In the genomic region with DNA sequence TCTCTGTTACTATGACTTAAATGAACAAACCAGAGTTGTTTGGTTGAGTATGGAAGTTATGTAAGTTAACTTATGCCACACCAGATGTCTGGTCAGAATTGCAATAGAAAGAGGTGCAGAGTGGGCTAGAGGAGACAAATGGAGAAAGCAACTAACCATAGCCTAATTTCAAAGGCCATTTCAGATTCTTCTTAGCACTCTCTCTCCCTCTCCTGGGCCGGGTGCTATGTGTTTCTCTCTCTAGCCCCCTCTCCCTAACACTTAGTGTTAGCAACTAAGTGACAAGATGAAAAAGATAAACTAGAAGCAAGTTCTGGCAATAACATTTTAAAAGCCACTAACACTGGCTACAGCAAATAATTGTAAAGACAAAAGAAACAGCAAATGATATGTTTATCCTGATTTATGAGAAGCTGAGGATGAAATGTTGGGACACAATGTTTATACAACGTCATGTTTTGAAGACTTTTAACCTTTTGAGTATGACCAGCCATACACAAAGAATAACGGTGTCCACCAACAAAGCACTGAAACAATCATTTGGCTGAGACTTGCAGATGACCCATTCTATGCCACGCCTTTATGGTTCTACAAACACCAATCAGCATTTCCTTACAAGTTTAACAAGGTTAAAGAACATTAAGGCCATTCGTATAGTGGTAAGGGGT, we compare ENCODE assay signal across 24 cellular contexts. TPM values are rescaled to one million over a fixed set of nuclear protein-coding genes. Genes with fewer than 3 reads are reported as not detected.
A peak's percentile ranks its signal among the peaks of the same experiment; 100 is the strongest.
DNase-seq lines count a peak whose midpoint lies in the region; ATAC-seq, FAIRE-seq and TF ChIP-seq lines count a peak whose summit lies in the region.
"Had no signal": no experiment of that assay in that cellular context is flagged by ENCODE, and none has a peak within 500 bp of the region (broad histone marks: within the 10 kb centered on the region; RNA-seq: fewer than 3 reads in every experiment).

No MANE protein-coding gene starts in this region.

- no peaks in the 10 kb centered on the region for H3K9me3 ChIP-seq in endodermal cell (ENCODE audit: control insufficient read depth, low read length)
- H3K9me3 ChIP-seq in PC-3 (ENCODE audit: low read length): no peaks in the 10 kb centered on the region
- H3K9me3 ChIP-seq: Peyer's patch had no signal

- H3K4me1 Mint-ChIP-seq in endodermal cell: peaks cover 4% of the 10 kb centered on the region
- H3K4me1 Mint-ChIP-seq: CD4-positive, CD25-positive, alpha-beta regulatory T cell had no signal

- no peak overlapping the region for H2BK120ac ChIP-seq in mesendoderm (ENCODE audit: low read depth, low read length)

- H3K36me3 ChIP-seq in endodermal cell (ENCODE audit: control insufficient read depth, insufficient read depth, low read length): peaks cover 31% of the 10 kb centered on the region
- no peaks in the 10 kb centered on the region for H3K36me3 ChIP-seq in mesendoderm (ENCODE audit: control insufficient read depth, insufficient read depth, low read length)
- no peaks in the 10 kb centered on the region; the same call in 1 of the 2 replicates for H3K36me3 ChIP-seq in PC-3 (ENCODE audit: low read depth, low read length)

- no TSS peak for BruUV-seq in PC-3 (replicated peaks; lab: Mats Ljungman, UMichigan)

- H3K27me3 Mint-ChIP-seq in endodermal cell (ENCODE audit: insufficient read depth): no peaks in the 10 kb centered on the region
- H3K27me3 Mint-ChIP-seq: CD4-positive, CD25-positive, alpha-beta regulatory T cell had no signal

- no peak for DNase-seq in GM19239 (ENCODE audit: insufficient read length, low spot score)
- peak; percentile 14 for DNase-seq in NCI-H69 (lab: John Stamatoyannopoulos, UW)
- DNase-seq in endodermal cell: no peak
- DNase-seq in mesendoderm: peak; percentile 24
- no peak for DNase-seq in PC-3
- DNase-seq: CD4-positive, CD25-positive, alpha-beta regulatory T cell; COR-L47; DND-41; HCEC 1CT; NCI-H1092; NCI-H1436; NCI-H2029; NCI-H2227 treated with DMSO at 0.1 percent for 48 hours; NCI-H510A treated with DMSO at 0.1 percent for 48 hours; NCI-H774; NK-92 treated with Interleukin-12 subunit alpha and Interleukin-12 subunit beta, amount 100 ng/mL, for 24 hours; Peyer's patch had no signal

- no peak overlapping the region for H3K4me3 Mint-ChIP-seq in endodermal cell
- H3K4me3 Mint-ChIP-seq: CD4-positive, CD25-positive, alpha-beta regulatory T cell had no signal

- H2BK5ac ChIP-seq in mesendoderm (ENCODE audit: low read length): no peak overlapping the region

- WGBS in endodermal cell (ENCODE audit: insufficient coverage in 1 of 2, insufficient read length in 1 of 2), 2 experiments: 94 to 100% methylated on average over 2 to 4 of the region's 5 CpGs
- WGBS in mesendoderm (ENCODE audit: extremely low coverage, insufficient coverage, low lambda C conversion rate): no CpG with 5 or more reads among the region's 5 CpGs

- ATAC-seq in HG03378 (IDR thresholded peaks at IDR 0.05; ENCODE audit: unreplicated experiment) (no peak), PC-3 (no peak), HG02623 (IDR thresholded peaks at IDR 0.05; ENCODE audit: unreplicated experiment) (no peak)
- ATAC-seq: GM12878, K562, SK-N-SH treated with all-trans-retinoic acid at 6 μM for 48 hours had no signal

- H3K27ac Mint-ChIP-seq in endodermal cell: no peak overlapping the region
- H3K27ac Mint-ChIP-seq: CD4-positive, CD25-positive, alpha-beta regulatory T cell had no signal

- no peaks in the 10 kb centered on the region for H3K79me1 ChIP-seq in mesendoderm (ENCODE audit: low read length)

- CTCF ChIA-PET in PC-3 (lab: Charles Lee): no interaction called here

- no peak overlapping the region for H3K56ac ChIP-seq in mesendoderm (ENCODE audit: low read length)

- TF ChIP-seq CTCF in endodermal cell (conservative IDR thresholded peaks at IDR 0.05) (peak; percentile 19), PC-3 (conservative IDR thresholded peaks at IDR 0.05; ENCODE audit: low read depth, low read length) (no peak)

- H3K4me2 ChIP-seq in mesendoderm (ENCODE audit: low read length): no peak overlapping the region
- no peak overlapping the region for H3K4me2 ChIP-seq in PC-3 (ENCODE audit: low read length)

- H2AK5ac ChIP-seq in mesendoderm (ENCODE audit: low read length): no peak overlapping the region

- H3K4me3 ChIP-seq in endodermal cell (ENCODE audit: low read length) (no peak overlapping the region), mesendoderm (ENCODE audit: low read length) (no peak overlapping the region), PC-3 (ENCODE audit: low read length) (no peak overlapping the region)
- H3K4me3 ChIP-seq: GM12878, K562, Peyer's patch had no signal

- H3K9me2 ChIP-seq in PC-3 (replicated peaks; ENCODE audit: low read length): no peaks in the 10 kb centered on the region

- intact Hi-C loops in PC-3 (cut with micrococcal nuclease): no loop called here

- no peak overlapping the region for H3K27ac ChIP-seq in endodermal cell (ENCODE audit: low read depth, low read length)
- H3K27ac ChIP-seq in mesendoderm (ENCODE audit: low read depth, low read length): no peak overlapping the region
- no peak overlapping the region for H3K27ac ChIP-seq in PC-3 (ENCODE audit: low read length)
- H3K27ac ChIP-seq: Peyer's patch had no signal

- H3K79me2 ChIP-seq in mesendoderm (ENCODE audit: control insufficient read depth, insufficient read depth, low read length) (no peaks in the 10 kb centered on the region), PC-3 (ENCODE audit: low read length) (no peaks in the 10 kb centered on the region)

- H2AFZ ChIP-seq in PC-3 (ENCODE audit: low read length): no peak overlapping the region

- peaks cover 9% of the 10 kb centered on the region for H3K36me3 Mint-ChIP-seq in endodermal cell (ENCODE audit: low read depth)

- H3K23ac ChIP-seq in mesendoderm (ENCODE audit: low read length): no peak overlapping the region

- FAIRE-seq in GM19239 (lab: Jason Lieb, UNC): peak; percentile 11
- FAIRE-seq: GM12878, K562 had no signal

- POLR2A ChIA-PET in PC-3 (lab: Charles Lee; ENCODE audit: unreplicated experiment): no interaction called here

- no peak overlapping the region for H4K8ac ChIP-seq in mesendoderm (ENCODE audit: low read depth, low read length)

- H3K27me3 ChIP-seq in endodermal cell (ENCODE audit: control insufficient read depth, insufficient read depth, low read length, poor library complexity, severe bottlenecking) (no peaks in the 10 kb centered on the region), mesendoderm (ENCODE audit: insufficient read depth, low read length, poor library complexity) (no peaks in the 10 kb centered on the region), PC-3 (ENCODE audit: low read length) (no peaks in the 10 kb centered on the region)
- H3K27me3 ChIP-seq: Peyer's patch had no signal

- H3K18ac ChIP-seq in mesendoderm (ENCODE audit: low read length): no peak overlapping the region

- no peak overlapping the region for H3K9ac ChIP-seq in endodermal cell (ENCODE audit: extremely low read depth, low read length, poor library complexity, severe bottlenecking)
- no peak overlapping the region for H3K9ac ChIP-seq in mesendoderm (ENCODE audit: low read length)
- H3K9ac ChIP-seq in PC-3 (ENCODE audit: low read length): no peak overlapping the region

- no peak overlapping the region for H4K5ac ChIP-seq in mesendoderm (ENCODE audit: low read length)

- H2BK15ac ChIP-seq in mesendoderm (replicated peaks; ENCODE audit: low read depth): no peak overlapping the region

- H4K20me1 ChIP-seq in PC-3 (ENCODE audit: low read length): no peaks in the 10 kb centered on the region

- H3F3A ChIP-seq in PC-3 (ENCODE audit: low read length, unreplicated experiment): no peaks in the 10 kb centered on the region

- H3K4me1 ChIP-seq in endodermal cell (ENCODE audit: control insufficient read depth, insufficient read depth, low read length) (no peaks in the 10 kb centered on the region), mesendoderm (ENCODE audit: control insufficient read depth, low read depth, low read length) (no peaks in the 10 kb centered on the region), PC-3 (ENCODE audit: insufficient read depth, low read length) (no peaks in the 10 kb centered on the region)
- H3K4me1 ChIP-seq: Peyer's patch had no signal

- H3K9me3 Mint-ChIP-seq in endodermal cell: no peaks in the 10 kb centered on the region
- H3K9me3 Mint-ChIP-seq: CD4-positive, CD25-positive, alpha-beta regulatory T cell had no signal

- H3K4ac ChIP-seq in mesendoderm (ENCODE audit: low read depth, low read length): no peak overlapping the region

RNA-seq across cellular contexts. Expression of a gene that starts 18.6 kb away (rescaled TPM):
- total RNA-seq in endodermal cell (under 1 TPM in 1 of 2 donors, not detected in 1; 0.89 TPM), PC-3 (2014; rRNA removed) (not detected in 2 replicates)
- polyA plus RNA-seq in endodermal cell (2013, experiment 1 of 2): not detected
- polyA plus RNA-seq in endodermal cell (2013, experiment 2 of 2): not detected
- polyA plus RNA-seq in mesendoderm (2013, experiment 1 of 2): 0.03 TPM
- not detected for polyA plus RNA-seq in mesendoderm (2013, experiment 2 of 2)
- total RNA-seq: A673; CD4-positive, CD25-positive, alpha-beta regulatory T cell; GM12878; K562; Peyer's patch had no signal
- polyA plus RNA-seq: BJ; CD4-positive, CD25-positive, alpha-beta regulatory T cell; K562 had no signal

Comparison
In these comparisons a context has a peak if more than half of its experiments do, and no peak if none do; other contexts are left out.
1. DNase-seq: peak in NCI-H69 (single experiment) and mesendoderm (single experiment); none in GM19239 (single experiment), endodermal cell (single experiment) and PC-3 (single experiment).